ENCODE assay signal across 10 cellular contexts in the genomic region with DNA sequence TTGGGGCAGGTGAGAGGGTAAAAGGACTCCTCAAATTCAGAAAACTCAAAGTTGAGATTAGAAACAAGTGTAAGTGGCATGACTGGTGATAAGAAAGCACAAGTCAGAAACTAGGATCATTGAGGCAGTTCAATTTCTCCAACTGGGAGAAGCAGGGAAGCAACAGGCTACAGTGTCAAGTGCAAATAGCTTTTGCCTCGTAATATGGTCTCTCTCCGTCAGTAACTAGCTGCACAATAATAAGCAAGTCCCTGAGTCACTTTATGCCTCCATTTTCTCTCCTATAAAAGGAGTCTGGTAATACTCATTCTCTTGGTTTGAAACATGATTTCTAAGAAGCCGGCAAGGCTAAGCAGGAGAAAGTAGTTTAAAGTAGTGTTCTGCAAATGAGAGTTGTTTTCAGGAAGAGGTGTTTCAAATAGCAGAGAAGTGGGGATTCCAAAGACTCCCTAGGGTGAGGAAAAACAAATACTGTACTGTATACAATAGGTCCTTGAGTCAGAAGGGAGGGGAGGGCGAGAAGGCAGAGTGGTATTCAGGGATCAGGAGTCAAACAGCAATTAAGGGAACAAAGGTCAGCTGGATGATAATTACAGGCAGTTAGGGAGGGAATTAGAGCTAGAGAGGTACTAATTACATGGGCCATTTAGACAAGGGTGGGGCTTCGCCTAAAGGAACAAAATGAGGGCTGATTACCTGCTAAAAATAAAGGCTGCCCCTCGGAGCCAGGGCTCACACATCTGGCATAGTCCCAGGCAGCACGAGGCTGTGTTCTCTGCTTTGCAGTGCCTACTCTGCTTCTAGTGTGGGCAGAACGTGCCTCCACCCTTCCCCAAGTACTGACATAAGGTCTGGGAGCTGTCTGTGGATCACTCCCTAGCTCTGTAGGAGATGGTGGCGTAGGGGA.
A peak's percentile ranks its signal among the peaks of the same experiment; 100 is the strongest.
DNase-seq lines count a peak whose midpoint lies in the region; ATAC-seq, FAIRE-seq and TF ChIP-seq lines count a peak whose summit lies in the region.
"Had no signal": no experiment of that assay in that cellular context is flagged by ENCODE, and none has a peak within 500 bp of the region (broad histone marks: within the 10 kb centered on the region; RNA-seq: fewer than 3 reads in every experiment).

No MANE protein-coding gene starts in this region.

- peak overlapping the region; percentile 51; the same call in 1 of the 2 replicates for H3K4me3 Mint-ChIP-seq in HFFc6

- DNase-seq in HFFc6 (no peak), NCI-H2107 (lab: John Stamatoyannopoulos, UW) (peak; percentile 62), epithelial cell of proximal tubule (ENCODE audit: low read depth) (peak; percentile 12), small intestine (peak; percentile 97), cortex of kidney (lab: John Stamatoyannopoulos, UW) (no peak), aorta (no peak)
- DNase-seq: activated CD4-positive, alpha-beta T cell treated with anti-CD3 and anti-CD28 coated beads for 4 hours; Kasumi-1 had no signal

- peaks cover 15% of the 10 kb centered on the region for H3K36me3 Mint-ChIP-seq in HFFc6 (ENCODE audit: low read depth)

- no peaks in the 10 kb centered on the region for H3K27me3 ChIP-seq in small intestine (ENCODE audit: control insufficient read depth in 2 of 2, insufficient read depth in 2 of 2, low read length in 2 of 2)
- no peaks in the 10 kb centered on the region for H3K27me3 ChIP-seq in aorta (ENCODE audit: control insufficient read depth in 1 of 2, insufficient read depth in 2 of 2, low read length in 1 of 2)

- H3K9me3 ChIP-seq in small intestine (ENCODE audit: control insufficient read depth, low read depth) (no peaks in the 10 kb centered on the region), aorta (ENCODE audit: control insufficient read depth, low read length) (peaks cover 1% of the 10 kb centered on the region)
- H3K9me3 ChIP-seq: thoracic aorta had no signal

- H3K27ac Mint-ChIP-seq in HFFc6: peak overlapping the region; percentile 30; the same call in 1 of the 2 replicates

- H3K4me1 Mint-ChIP-seq in HFFc6 (ENCODE audit: low read depth): peaks cover 29% of the 10 kb centered on the region

- H3K27ac ChIP-seq in small intestine (ENCODE audit: low read depth in 1 of 2, low read length in 1 of 2) (peak overlapping the region in 1 of 2 donors; percentile 55), aorta (ENCODE audit: low read depth in 1 of 2, low read length in 2 of 2) (no peak overlapping the region)
- H3K27ac ChIP-seq: thoracic aorta had no signal

- no peaks in the 10 kb centered on the region; the same call in none of the 2 replicates for H3K27me3 Mint-ChIP-seq in HFFc6 (ENCODE audit: insufficient read depth)

- H3K4me3 ChIP-seq in epithelial cell of proximal tubule (ENCODE audit: low read depth, low read length): no peak overlapping the region
- H3K4me3 ChIP-seq in small intestine (ENCODE audit: low read depth in 1 of 2, low read length in 2 of 2): no peak overlapping the region
- no peak overlapping the region for H3K4me3 ChIP-seq in aorta (ENCODE audit: low read length in 2 of 2)
- H3K4me3 ChIP-seq: thoracic aorta had no signal

- FAIRE-seq in small intestine (lab: Jason Lieb, UNC): no peak

- ATAC-seq in aorta (ENCODE audit: low FRiP score) (no peak), HG02840 (IDR thresholded peaks at IDR 0.05; ENCODE audit: low FRiP score, unreplicated experiment) (no peak)

- intact Hi-C loops in aorta (cut with DNase I): no loop called here

- WGBS in small intestine, 3 donors: 4 to 18% (median 6%) methylated on average over 9 of the region's 9 CpGs
- 14 to 22% methylated on average over 9 of the region's 9 CpGs for WGBS in aorta, 2 donors

- H3K4me1 ChIP-seq in small intestine (ENCODE audit: control insufficient read depth in 2 of 2, insufficient read depth in 1 of 2, low read depth in 1 of 2, low read length in 1 of 2) (peaks cover 0 to 5% of the 10 kb centered on the region in 2 donors), aorta (ENCODE audit: control insufficient read depth in 1 of 2, insufficient read depth in 2 of 2, low read length in 2 of 2) (no peaks in the 10 kb centered on the region)

- no peak for TF ChIP-seq CTCF in HFFc6 (IDR thresholded peaks at IDR 0.05)
- TF ChIP-seq CTCF in epithelial cell of proximal tubule (conservative IDR thresholded peaks at IDR 0.05; ENCODE audit: low read depth, low read length): no peak

- no peaks in the 10 kb centered on the region for H3K36me3 ChIP-seq in small intestine (ENCODE audit: control insufficient read depth in 2 of 2, insufficient read depth in 2 of 2, low read length in 2 of 2)
- H3K36me3 ChIP-seq in aorta (ENCODE audit: control insufficient read depth in 1 of 2, insufficient read depth in 2 of 2, low read length in 1 of 2): no peaks in the 10 kb centered on the region
- H3K36me3 ChIP-seq: thoracic aorta had no signal

- peaks cover 9% of the 10 kb centered on the region for H3K9me3 Mint-ChIP-seq in HFFc6

Comparison
In these comparisons a context has a peak if more than half of its experiments do, and no peak if none do; other contexts are left out.
1. DNase-seq: peak in NCI-H2107 (single experiment), epithelial cell of proximal tubule (single experiment) and small intestine (single experiment); none in HFFc6 (single experiment), cortex of kidney (single experiment) and aorta (0 of 2).